In genomic region chr19:50728084-50728737, GRCh38 we compare ENCODE assay signal across 9 cellular contexts. TPM values are rescaled to one million over a fixed set of nuclear protein-coding genes. Genes with fewer than 3 reads are reported as not detected.
DNase-seq lines count a peak whose midpoint lies in the region; FAIRE-seq and TF ChIP-seq lines count a peak whose summit lies in the region.
"Had no signal": no experiment of that assay in that cellular context is flagged by ENCODE, and none has a peak within 500 bp of the region (broad histone marks: within the 10 kb centered on the region; RNA-seq: fewer than 3 reads in every experiment).

No MANE protein-coding gene starts in this region.

- H3K4me3 ChIP-seq in adrenal gland (no peak overlapping the region), iPS-15b (ENCODE audit: low read depth, low read length) (peak overlapping the region; percentile 60)
- H3K4me3 ChIP-seq: lung had no signal

- H3K36me3 ChIP-seq in adrenal gland (replicated peaks in 1 of 2): no peaks in the 10 kb centered on the region
- no peaks in the 10 kb centered on the region for H3K36me3 ChIP-seq in iPS-15b (ENCODE audit: control insufficient read depth, insufficient read depth, low read length)

- 12 to 19% (median 16%) methylated on average over 26 to 39 of the region's 39 CpGs for WGBS in adrenal gland, 4 donors

- TF ChIP-seq CTCF in adrenal gland (IDR thresholded peaks at IDR 0.05): no peak

- DNase-seq in ELR (ENCODE audit: low read depth): peak; percentile 74
- peak; percentile 88 for DNase-seq in SK-N-DZ (ENCODE audit: low spot score)
- peak; percentile 68 to 90 (median 84) for DNase-seq in adrenal gland
- peak; percentile 93 for DNase-seq in stimulated activated CD4-positive, alpha-beta T cell treated with anti-CD3 and anti-CD28 coated beads, Interleukin-1b, Interleukin-23, amount 100 ng/mL, for 48 hours
- DNase-seq in RCC 7860 (ENCODE audit: low spot score): no peak
- DNase-seq in NK-92 treated with Interleukin-12 subunit alpha and Interleukin-12 subunit beta, amount 100 ng/mL, for 24 hours (lab: John Stamatoyannopoulos, UW): no peak
- DNase-seq in OCI-M1 (lab: John Stamatoyannopoulos, UW): no peak

- peak overlapping the region; percentile 3 for H3K9ac ChIP-seq in iPS-15b (ENCODE audit: low read depth, low read length)

- no peaks in the 10 kb centered on the region for H3K27me3 ChIP-seq in adrenal gland
- H3K27me3 ChIP-seq in iPS-15b (ENCODE audit: control insufficient read depth, insufficient read depth, low read length): peaks cover 37% of the 10 kb centered on the region

- peaks cover 5 to 23% of the 10 kb centered on the region in 2 donors for H3K4me1 ChIP-seq in adrenal gland (replicated peaks in 1 of 2)
- peaks cover 6% of the 10 kb centered on the region for H3K4me1 ChIP-seq in iPS-15b (ENCODE audit: control insufficient read depth, insufficient read depth, low read length)

- TF ChIP-seq POLR2A in adrenal gland (IDR thresholded peaks at IDR 0.05): no peak

- peak overlapping the region in 1 of 5 donors; percentile 30 for H3K27ac ChIP-seq in adrenal gland

- intact Hi-C loops in adrenal gland (cut with DNase I): no loop called here

- H3K9me3 ChIP-seq in adrenal gland (replicated peaks in 1 of 3): no peaks in the 10 kb centered on the region
- H3K9me3 ChIP-seq in iPS-15b (ENCODE audit: control insufficient read depth, insufficient read depth, low read length): no peaks in the 10 kb centered on the region

- no peak for FAIRE-seq in RCC 7860 (lab: Jason Lieb, UNC)

RNA-seq across cellular contexts. Expression of gene CLEC11A, which starts 5.0 kb away (rescaled TPM):
- 15.4 and 21.5 TPM in 2 replicates for polyA plus RNA-seq in SK-N-DZ (2014; cell fraction: cytosol; rRNA removed)
- polyA plus RNA-seq in SK-N-DZ (2014; cell fraction: nucleus; rRNA removed): 30.9 and 44.3 TPM in 2 replicates
- total RNA-seq in adrenal gland: 10 to 100 TPM; 14.8 to 53.8 (median 26.6) TPM
- 10 to 100 TPM in 2 of 3 donors, 1 to 10 TPM in 1; 1.6 to 32.4 (median 31.6) TPM for polyA plus RNA-seq in adrenal gland

RNA-seq across cellular contexts. Expression of gene SHANK1, which starts 8.6 kb away (rescaled TPM):
- polyA plus RNA-seq in SK-N-DZ (2014; cell fraction: cytosol; rRNA removed): 0.54 and 2.1 TPM in 2 replicates
- polyA plus RNA-seq in SK-N-DZ (2014; cell fraction: nucleus; rRNA removed): 1.2 and 5.0 TPM in 2 replicates
- 10 to 100 TPM in 4 of 8 donors, 1 to 10 TPM in 4; 4.2 to 13.6 (median 9.0) TPM for total RNA-seq in adrenal gland
- 10 to 100 TPM in 1 of 3 donors, 1 to 10 TPM in 2; 1.5 to 22.6 (median 2.1) TPM for polyA plus RNA-seq in adrenal gland

RNA-seq across cellular contexts. Expression of gene GPR32, which starts 42.1 kb away (rescaled TPM):
- polyA plus RNA-seq in SK-N-DZ (2014; cell fraction: cytosol; rRNA removed): not detected in 2 replicates
- polyA plus RNA-seq in SK-N-DZ (2014; cell fraction: nucleus; rRNA removed): not detected in 2 replicates
- total RNA-seq in adrenal gland: not detected
- polyA plus RNA-seq in adrenal gland: not detected
- total RNA-seq: lung had no signal
- polyA plus RNA-seq: lung had no signal

Comparison
In these comparisons a context has a peak if more than half of its experiments do, and no peak if none do; other contexts are left out.
1. DNase-seq: peak in ELR (single experiment), SK-N-DZ (single experiment), adrenal gland (7 of 7) and stimulated activated CD4-positive, alpha-beta T cell treated with anti-CD3 and anti-CD28 coated beads, Interleukin-1b, Interleukin-23, amount 100 ng/mL, for 48 hours (single experiment); none in RCC 7860 (single experiment), NK-92 treated with Interleukin-12 subunit alpha and Interleukin-12 subunit beta, amount 100 ng/mL, for 24 hours (single experiment) and OCI-M1 (single experiment).